9 cellular contexts compared by ENCODE assay signal in the genomic region with DNA sequence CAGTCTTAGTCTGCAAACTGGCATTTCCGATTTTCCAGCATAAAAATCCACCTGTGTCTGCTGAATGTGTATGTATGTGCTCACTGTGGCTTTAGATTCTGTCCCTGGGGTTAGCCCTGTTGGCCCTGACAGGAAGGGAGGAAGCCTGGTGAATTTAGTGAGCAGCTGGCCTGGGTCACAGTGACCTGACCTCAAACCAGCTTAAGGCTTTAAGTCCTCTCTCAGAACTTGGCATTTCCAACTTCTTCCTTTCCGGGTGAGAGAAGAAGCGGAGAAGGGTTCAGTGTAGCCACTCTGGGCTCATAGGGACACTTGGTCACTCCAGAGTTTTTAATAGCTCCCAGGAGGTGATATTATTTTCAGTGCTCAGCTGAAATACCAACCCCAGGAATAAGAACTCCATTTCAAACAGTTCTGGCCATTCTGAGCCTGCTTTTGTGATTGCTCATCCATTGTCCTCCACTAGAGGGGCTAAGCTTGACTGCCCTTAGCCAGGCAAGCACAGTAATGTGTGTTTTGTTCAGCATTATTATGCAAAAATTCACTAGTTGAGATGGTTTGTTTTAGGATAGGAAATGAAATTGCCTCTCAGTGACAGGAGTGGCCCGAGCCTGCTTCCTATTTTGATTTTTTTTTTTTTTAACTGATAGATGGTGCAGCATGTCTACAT. TPM values are rescaled to one million over a fixed set of nuclear protein-coding genes. Genes with fewer than 3 reads are reported as not detected.
DNase-seq lines count a peak whose midpoint lies in the region; ATAC-seq and TF ChIP-seq lines count a peak whose summit lies in the region.
"Had no signal": no experiment of that assay in that cellular context is flagged by ENCODE, and none has a peak within 500 bp of the region (broad histone marks: within the 10 kb centered on the region; RNA-seq: fewer than 3 reads in every experiment).

No MANE protein-coding gene starts in this region.

- no peak overlapping the region for H3K4me3 ChIP-seq in CD4-positive, alpha-beta memory T cell (ENCODE audit: low read length in 2 of 2)
- H3K4me3 ChIP-seq in HUES6 (ENCODE audit: low read depth, low read length) (no peak overlapping the region), adipocyte (ENCODE audit: low read length) (no peak overlapping the region), kidney epithelial cell (ENCODE audit: low read depth, low read length) (no peak overlapping the region), vagina (no peak overlapping the region)

- intact Hi-C loops in CD4-positive, alpha-beta memory T cell (cut with micrococcal nuclease): loop anchor here (2.0 to 5.0 kb wide), 4 partner anchors 46 to 581 kb away; no protein-coding TSS in a partner anchor
- intact Hi-C loops in vagina (cut with DNase I): loop anchor here (10.0 kb wide), 1 partner anchor 142 kb away; no protein-coding TSS in a partner anchor

- CTCF ChIA-PET in CD4-positive, alpha-beta memory T cell (lab: Charles Lee; ENCODE audit: partially characterized antibody): interaction anchor here (1.1 to 2.6 kb wide), 8 partner anchors 14 to 683 kb away, joined by 3 to 11 read pairs (median 4); partner anchors contain the start of gene AP4B1

- no peak for DNase-seq in CD4-positive, alpha-beta memory T cell
- DNase-seq in adipocyte (ENCODE audit: low read depth) (peak; percentile 82), kidney epithelial cell (ENCODE audit: low read depth) (peak; percentile 51), vagina (ENCODE audit: extremely low spot score in 2 of 2) (no peak), superior temporal gyrus (ENCODE audit: extremely low spot score) (no peak)
- DNase-seq in activated effector memory CD4-positive, alpha-beta T cell treated with Interleukin-2 at 50 U/mL for 16 hours: no peak

- no peak for ATAC-seq in HG02798 (IDR thresholded peaks at IDR 0.05; ENCODE audit: poor library complexity, unreplicated experiment)

- H3K27me3 ChIP-seq in CD4-positive, alpha-beta memory T cell (ENCODE audit: insufficient read depth, low read length): no peaks in the 10 kb centered on the region
- H3K27me3 ChIP-seq in HUES6 (ENCODE audit: control insufficient read depth, insufficient read depth, low read length) (no peaks in the 10 kb centered on the region), adipocyte (replicated peaks; ENCODE audit: control insufficient read depth, insufficient read depth, low read length) (no peaks in the 10 kb centered on the region), kidney epithelial cell (ENCODE audit: control insufficient read depth, insufficient read depth, low read length) (no peaks in the 10 kb centered on the region), vagina (no peaks in the 10 kb centered on the region)

- H3K27me3 Mint-ChIP-seq in CD4-positive, alpha-beta memory T cell: no peaks in the 10 kb centered on the region
- H3K27me3 Mint-ChIP-seq: IgD-negative memory B cell had no signal

- peak overlapping the region; percentile 3 for H3K9ac ChIP-seq in HUES6 (ENCODE audit: low read length)
- H3K9ac ChIP-seq in adipocyte (ENCODE audit: low read length): peak overlapping the region; percentile 36

- TF ChIP-seq CTCF in kidney epithelial cell (IDR thresholded peaks at IDR 0.05; ENCODE audit: insufficient read depth, low read length, poor library complexity, severe bottlenecking) (peak; percentile 52), vagina (IDR thresholded peaks at IDR 0.05) (peak in 2 of 3 experiments; percentile 27)

- H3K27ac ChIP-seq in CD4-positive, alpha-beta memory T cell (ENCODE audit: low read depth, low read length): no peak overlapping the region
- H3K27ac ChIP-seq in HUES6 (ENCODE audit: low read depth, low read length) (peak overlapping the region; percentile 19; the same call in 1 of the 2 replicates), vagina (peak overlapping the region; percentile 66)

- no peak overlapping the region for H3K4me3 Mint-ChIP-seq in CD4-positive, alpha-beta memory T cell

- peaks cover 30% of the 10 kb centered on the region for H3K36me3 ChIP-seq in CD4-positive, alpha-beta memory T cell (ENCODE audit: insufficient read depth, low read length)
- H3K36me3 ChIP-seq in HUES6 (ENCODE audit: control insufficient read depth, insufficient read depth, low read length): peaks cover 37% of the 10 kb centered on the region
- H3K36me3 ChIP-seq in adipocyte (ENCODE audit: control insufficient read depth, insufficient read depth, low read length, severe bottlenecking): peaks cover 27% of the 10 kb centered on the region
- H3K36me3 ChIP-seq in kidney epithelial cell (ENCODE audit: control insufficient read depth, insufficient read depth, low read length): peaks cover 1% of the 10 kb centered on the region
- peaks cover 0 to 23% of the 10 kb centered on the region in 2 donors for H3K36me3 ChIP-seq in vagina

- H3K4me1 ChIP-seq in CD4-positive, alpha-beta memory T cell (ENCODE audit: insufficient read depth, low read length): no peaks in the 10 kb centered on the region
- H3K4me1 ChIP-seq in HUES6 (ENCODE audit: control insufficient read depth, insufficient read depth, low read length) (peaks cover 62% of the 10 kb centered on the region), adipocyte (ENCODE audit: control insufficient read depth, insufficient read depth, low read length) (peaks cover 67% of the 10 kb centered on the region), vagina (peaks cover 59% of the 10 kb centered on the region)

- no peaks in the 10 kb centered on the region for H3K9me3 Mint-ChIP-seq in CD4-positive, alpha-beta memory T cell
- H3K9me3 Mint-ChIP-seq: IgD-negative memory B cell had no signal

- peak overlapping the region in 6 of 7 donors; percentile 32 to 69 (median 62) for H3K27ac Mint-ChIP-seq in CD4-positive, alpha-beta memory T cell

- H3K9me3 ChIP-seq in CD4-positive, alpha-beta memory T cell (ENCODE audit: control insufficient read depth in 1 of 2, low read length in 2 of 2): no peaks in the 10 kb centered on the region
- H3K9me3 ChIP-seq in HUES6 (ENCODE audit: control insufficient read depth, insufficient read depth, low read depth, low read length) (no peaks in the 10 kb centered on the region), adipocyte (ENCODE audit: control insufficient read depth, low read length) (no peaks in the 10 kb centered on the region), vagina (no peaks in the 10 kb centered on the region)

- POLR2A ChIA-PET in CD4-positive, alpha-beta memory T cell (lab: Charles Lee; ENCODE audit: partially characterized antibody): no interaction called here

- peaks cover 11 to 38% (median 27%) of the 10 kb centered on the region in 4 donors for H3K4me1 Mint-ChIP-seq in CD4-positive, alpha-beta memory T cell

- no peak for TF ChIP-seq POLR2A in vagina (IDR thresholded peaks at IDR 0.05)

- peaks cover 25 to 50% of the 10 kb centered on the region in 2 donors for H3K36me3 Mint-ChIP-seq in CD4-positive, alpha-beta memory T cell

RNA-seq across cellular contexts. Expression of gene OLFML3, which starts 2.5 kb away (rescaled TPM):
- under 1 TPM; 0.42 to 0.70 TPM for total RNA-seq in CD4-positive, alpha-beta memory T cell
- not detected for polyA plus RNA-seq in CD4-positive, alpha-beta memory T cell
- total RNA-seq in kidney epithelial cell (0.17 and 1.4 TPM in 2 replicates), vagina (108 TPM)
- polyA plus RNA-seq: IgD-negative memory B cell had no signal

RNA-seq across cellular contexts. Expression of gene HIPK1, which starts 47.6 kb away (rescaled TPM):
- total RNA-seq in CD4-positive, alpha-beta memory T cell: 100 to 1,000 TPM; 107 to 110 TPM
- polyA plus RNA-seq in CD4-positive, alpha-beta memory T cell: 10 to 100 TPM in 1 of 2 donors, 1 to 10 TPM in 1; 4.4 to 17.1 TPM
- total RNA-seq in kidney epithelial cell: 25.6 and 26.4 TPM in 2 replicates
- total RNA-seq in vagina: 52.3 TPM

Comparison
In these comparisons a context has a peak if more than half of its experiments do, and no peak if none do; other contexts are left out.
1. DNase-seq: peak in adipocyte (single experiment) and kidney epithelial cell (single experiment); none in CD4-positive, alpha-beta memory T cell (0 of 5), vagina (0 of 2), activated effector memory CD4-positive, alpha-beta T cell treated with Interleukin-2 at 50 U/mL for 16 hours (single experiment) and superior temporal gyrus (single experiment).
2. RNA of gene OLFML3, which starts 2.5 kb away (total RNA-seq): 108 TPM in vagina (single experiment); 0.42 to 0.70 TPM in CD4-positive, alpha-beta memory T cell and 0.17 to 1.4 TPM in kidney epithelial cell; every median in the first group is over 10 times any median in the second.